In genomic region chr2:27071990-27072830, GRCh38 we compare ENCODE assay signal across 8 cellular contexts. TPM values are rescaled to one million over a fixed set of nuclear protein-coding genes. Genes with fewer than 3 reads are reported as not detected.
DNase-seq lines count a peak whose midpoint lies in the region; ATAC-seq, FAIRE-seq and TF ChIP-seq lines count a peak whose summit lies in the region.

No MANE protein-coding gene starts in this region.

- H4K20me1 ChIP-seq in SU-DHL-6 (ENCODE audit: low read depth, low read length): no peaks in the 10 kb centered on the region

- no peak for TF ChIP-seq POLR2A in GM12892 (IDR thresholded peaks at IDR 0.05; ENCODE audit: low read depth, low read length)

- H3K79me2 ChIP-seq in SU-DHL-6 (ENCODE audit: insufficient read depth, low read length): peaks cover 18% of the 10 kb centered on the region

- DNase-seq in GM12892 (ENCODE audit: insufficient read length): no peak
- DNase-seq in effector memory CD4-positive, alpha-beta T cell: peak in 1 of 3 donors; percentile 7
- DNase-seq in mucosa of descending colon: peak; percentile 66 to 75 (median 74)
- DNase-seq in thoracic aorta (ENCODE audit: low spot score): no peak
- DNase-seq in NCI-H524 (lab: John Stamatoyannopoulos, UW): no peak
- DNase-seq in AML-193 (lab: John Stamatoyannopoulos, UW): no peak

- H3K9me3 ChIP-seq in SU-DHL-6 (ENCODE audit: insufficient read depth, low read length): no peaks in the 10 kb centered on the region
- no peaks in the 10 kb centered on the region for H3K9me3 ChIP-seq in effector memory CD4-positive, alpha-beta T cell (ENCODE audit: control insufficient read depth, low read length)
- no peaks in the 10 kb centered on the region for H3K9me3 ChIP-seq in mucosa of descending colon
- H3K9me3 ChIP-seq in thoracic aorta: no peaks in the 10 kb centered on the region

- H3K4me2 ChIP-seq in SU-DHL-6 (ENCODE audit: low read depth, low read length, poor library complexity, severe bottlenecking): peak overlapping the region; percentile 71

- H3K27ac ChIP-seq in SU-DHL-6 (ENCODE audit: low read depth, low read length): no peak overlapping the region
- H3K27ac ChIP-seq in effector memory CD4-positive, alpha-beta T cell (ENCODE audit: insufficient read depth, low read length, poor library complexity, severe bottlenecking): peak overlapping the region; percentile 94
- H3K27ac ChIP-seq in thoracic aorta: peak overlapping the region; percentile 88 to 99

- H3K9ac ChIP-seq in SU-DHL-6 (ENCODE audit: low read length): peak overlapping the region; percentile 89

- H3K27me3 ChIP-seq in SU-DHL-6 (ENCODE audit: low read length): no peaks in the 10 kb centered on the region
- no peaks in the 10 kb centered on the region for H3K27me3 ChIP-seq in effector memory CD4-positive, alpha-beta T cell (replicated peaks; ENCODE audit: control insufficient read depth, insufficient read depth, low read length, poor library complexity, severe bottlenecking)
- no peaks in the 10 kb centered on the region for H3K27me3 ChIP-seq in thoracic aorta (replicated peaks; ENCODE audit: insufficient read depth)

- H3F3A ChIP-seq in SU-DHL-6 (ENCODE audit: insufficient read depth): peaks cover 14% of the 10 kb centered on the region; the same call in 1 of the 2 replicates

- no peaks in the 10 kb centered on the region for H3K9me2 ChIP-seq in SU-DHL-6 (replicated peaks; ENCODE audit: insufficient read depth, low read length)

- H3K4me1 ChIP-seq in effector memory CD4-positive, alpha-beta T cell (ENCODE audit: control insufficient read depth, insufficient read depth, low read length, poor library complexity, severe bottlenecking): peaks cover 31% of the 10 kb centered on the region
- peaks cover 24% of the 10 kb centered on the region for H3K4me1 ChIP-seq in mucosa of descending colon (ENCODE audit: low read depth)
- peaks cover 28 to 74% of the 10 kb centered on the region in 2 donors for H3K4me1 ChIP-seq in thoracic aorta (ENCODE audit: control insufficient read depth in 1 of 2, low read depth in 2 of 2)

- ATAC-seq in HG02623 (IDR thresholded peaks at IDR 0.05; ENCODE audit: unreplicated experiment) (peak; percentile 7), mucosa of descending colon (peak; percentile 19), thoracic aorta (ENCODE audit: insufficient number of reproducible peaks, low FRiP score, low read depth) (peak; percentile 16)

- intact Hi-C loops in mucosa of descending colon (cut with DNase I, micrococcal nuclease): no loop called here

- TF ChIP-seq CTCF in SU-DHL-6 (IDR thresholded peaks at IDR 0.05; ENCODE audit: insufficient read depth, low read length, poor library complexity, severe bottlenecking) (no peak), mucosa of descending colon (IDR thresholded peaks at IDR 0.05) (no peak), thoracic aorta (IDR thresholded peaks at IDR 0.05) (no peak)

- H3K36me3 ChIP-seq in SU-DHL-6 (ENCODE audit: low read length) (no peaks in the 10 kb centered on the region), mucosa of descending colon (ENCODE audit: low read depth) (no peaks in the 10 kb centered on the region), thoracic aorta (peaks cover 3% of the 10 kb centered on the region)
- H3K36me3 ChIP-seq in effector memory CD4-positive, alpha-beta T cell (ENCODE audit: control insufficient read depth, insufficient read depth, low read length): peaks cover 16% of the 10 kb centered on the region

- peak overlapping the region; percentile 89 for H3K4me3 ChIP-seq in SU-DHL-6 (ENCODE audit: insufficient read depth, low read length, poor library complexity, severe bottlenecking)
- peak overlapping the region; percentile 77 for H3K4me3 ChIP-seq in effector memory CD4-positive, alpha-beta T cell (ENCODE audit: insufficient read depth, low read depth, low read length, poor library complexity, severe bottlenecking)
- peak overlapping the region; percentile 55 for H3K4me3 ChIP-seq in mucosa of descending colon
- peak overlapping the region; percentile 92 for H3K4me3 ChIP-seq in thoracic aorta

- FAIRE-seq in GM12892 (lab: Jason Lieb, UNC): peak; percentile 17

- peak overlapping the region; percentile 69 for H2AFZ ChIP-seq in SU-DHL-6 (ENCODE audit: low read depth, low read length, severe bottlenecking)

RNA-seq across cellular contexts. Expression of gene OST4, which starts 0.8 kb away (rescaled TPM):
- 443 TPM for polyA plus RNA-seq in GM12892 (2012; ENCODE audit: missing spikeins)
- total RNA-seq in mucosa of descending colon (100 to 1,000 TPM; 245 to 280 (median 254) TPM), thoracic aorta (100 to 1,000 TPM; 147 to 272 TPM)

RNA-seq across cellular contexts. Expression of gene EMILIN1, which starts 6.2 kb away (rescaled TPM):
- 0.17 TPM for polyA plus RNA-seq in GM12892 (2012; ENCODE audit: missing spikeins)
- total RNA-seq in mucosa of descending colon (100 to 1,000 TPM in 1 of 3 donors, 10 to 100 TPM in 2; 12.1 to 256 (median 42.3) TPM), thoracic aorta (100 to 1,000 TPM; 231 to 309 TPM)

RNA-seq across cellular contexts. Expression of gene KHK, which starts 14.4 kb away (rescaled TPM):
- polyA plus RNA-seq in GM12892 (2012; ENCODE audit: missing spikeins): 2.6 TPM
- 10 to 100 TPM in 1 of 3 donors, 1 to 10 TPM in 2; 6.3 to 14.7 (median 8.1) TPM for total RNA-seq in mucosa of descending colon
- 1 to 10 TPM; 1.5 to 2.6 TPM for total RNA-seq in thoracic aorta

RNA-seq across cellular contexts. Expression of gene AGBL5, which starts 20.7 kb away (rescaled TPM):
- 18.1 TPM for polyA plus RNA-seq in GM12892 (2012; ENCODE audit: missing spikeins)
- total RNA-seq in mucosa of descending colon (10 to 100 TPM; 16.7 to 20.0 (median 19.2) TPM), thoracic aorta (10 to 100 TPM in 1 of 2 donors, 1 to 10 TPM in 1; 7.8 to 10.8 TPM)

RNA-seq across cellular contexts. Expression of gene TMEM214, which starts 39.4 kb away (rescaled TPM):
- polyA plus RNA-seq in GM12892 (2012; ENCODE audit: missing spikeins): 31.3 TPM
- total RNA-seq in mucosa of descending colon (10 to 100 TPM; 78.9 to 93.3 (median 80.1) TPM), thoracic aorta (10 to 100 TPM; 68.2 to 84.4 TPM)

Comparison
In these comparisons a context has a peak if more than half of its experiments do, and no peak if none do; other contexts are left out.
1. DNase-seq: peak in mucosa of descending colon (3 of 3); none in GM12892 (single experiment), thoracic aorta (single experiment), NCI-H524 (0 of 2) and AML-193 (0 of 2).
2. Peak in every context shown above with its lines, with median percentiles within 50 percentile points of each other: ATAC-seq and H3K4me3 ChIP-seq.